In genomic region chr5:56420323-56420722, GRCh38 we compare ENCODE assay signal across 22 cellular contexts.
"Had no signal": no experiment of that assay in that cellular context is flagged by ENCODE, and none has a peak within 500 bp of the region (broad histone marks: within the 10 kb centered on the region; RNA-seq: fewer than 3 reads in every experiment).

No MANE protein-coding gene starts in this region.

- ATAC-seq: effector memory CD8-positive, alpha-beta T cell; esophagus mucosa; gastrocnemius medialis; heart right ventricle; left cardiac atrium; left lung; left ventricle myocardium superior; lower lobe of right lung had no signal

- H3K27me3 Mint-ChIP-seq: dendritic cell treated with granulocyte-macrophage colony-stimulating factor and Interleukin-4, amounts not matched to agents 40 ng/mL and 50 ng/mL, for 4 days; effector memory CD8-positive, alpha-beta T cell had no signal

- H3K4me3 Mint-ChIP-seq: dendritic cell treated with granulocyte-macrophage colony-stimulating factor and Interleukin-4, amounts not matched to agents 40 ng/mL and 50 ng/mL, for 4 days; effector memory CD8-positive, alpha-beta T cell; endodermal cell had no signal

- H3K4me3 ChIP-seq: coronary artery, esophagus squamous epithelium, gastrocnemius medialis, heart right ventricle, left lung, lower lobe of right lung had no signal

- H3K9me3 ChIP-seq: gastrocnemius medialis, lower lobe of right lung had no signal

- H3K4me1 ChIP-seq: gastrocnemius medialis had no signal

- H3K27ac ChIP-seq: coronary artery, epithelial cell of prostate, esophagus squamous epithelium, gastrocnemius medialis, heart right ventricle, left lung, lower lobe of right lung had no signal

- H3K36me3 ChIP-seq: esophagus squamous epithelium, gastrocnemius medialis, heart right ventricle, left lung, lower lobe of right lung had no signal

- H3K27me3 ChIP-seq: esophagus squamous epithelium, gastrocnemius medialis, heart right ventricle, left lung had no signal

- DNase-seq: effector CD8-positive, alpha-beta T cell; effector memory CD8-positive, alpha-beta T cell; endodermal cell; erythroblast; esophagus squamous epithelium; foreskin fibroblast; foreskin melanocyte; gastrocnemius medialis; glutamatergic neuron; head of caudate nucleus; heart right ventricle; hippocampal formation; left cardiac atrium; left lung; left ventricle myocardium superior; lower lobe of right lung; mesendoderm; midbrain had no signal

- H3K27ac Mint-ChIP-seq: effector memory CD8-positive, alpha-beta T cell; endodermal cell had no signal

- H3K4me1 Mint-ChIP-seq: endodermal cell had no signal
